ENCODE assay signal across 10 cellular contexts in genomic region chr12:6363010-6363329, GRCh38. TPM values are rescaled to one million over a fixed set of nuclear protein-coding genes. Genes with fewer than 3 reads are reported as not detected.
DNase-seq lines count a peak whose midpoint lies in the region; ATAC-seq and TF ChIP-seq lines count a peak whose summit lies in the region.
"Had no signal": no experiment of that assay in that cellular context is flagged by ENCODE, and none has a peak within 500 bp of the region (broad histone marks: within the 10 kb centered on the region; RNA-seq: fewer than 3 reads in every experiment).

No MANE protein-coding gene starts in this region.

- H3K4me3 ChIP-seq in adipocyte (ENCODE audit: low read length) (peak overlapping the region; percentile 92), lower lobe of right lung (peak overlapping the region; percentile 75), tibial artery (peak overlapping the region; percentile 46 to 64)

- intact Hi-C loops in lower lobe of right lung (cut with DNase I) (no loop called here), tibial artery (cut with DNase I; ENCODE audit: low total_unique reads) (no loop called here)

- H3K36me3 ChIP-seq in adipocyte (ENCODE audit: control insufficient read depth, insufficient read depth, low read length, severe bottlenecking) (no peaks in the 10 kb centered on the region), lower lobe of right lung (peaks cover 9% of the 10 kb centered on the region), tibial artery (peaks cover 0 to 15% (median 0%) of the 10 kb centered on the region in 3 donors)

- TF ChIP-seq CTCF in lower lobe of right lung (IDR thresholded peaks at IDR 0.05) (no peak), tibial artery (IDR thresholded peaks at IDR 0.05) (no peak)

- H3K9me3 ChIP-seq in adipocyte (ENCODE audit: control insufficient read depth, low read length): no peaks in the 10 kb centered on the region
- H3K9me3 ChIP-seq in lower lobe of right lung: no peaks in the 10 kb centered on the region
- H3K9me3 ChIP-seq in tibial artery: no peaks in the 10 kb centered on the region

- no peaks in the 10 kb centered on the region for H3K27me3 ChIP-seq in adipocyte (replicated peaks; ENCODE audit: control insufficient read depth, insufficient read depth, low read length)
- H3K27me3 ChIP-seq in lower lobe of right lung (ENCODE audit: low read depth): no peaks in the 10 kb centered on the region
- no peaks in the 10 kb centered on the region for H3K27me3 ChIP-seq in tibial artery

- ATAC-seq in lower lobe of right lung (no peak), GM19463 (IDR thresholded peaks at IDR 0.05; ENCODE audit: unreplicated experiment) (no peak)

- no peaks in the 10 kb centered on the region for H3K36me3 Mint-ChIP-seq in activated naive CD4-positive, alpha-beta T cell treated with anti-CD3 and anti-CD28 coated beads, Interleukin-2, amount 50 U/mL, for 24 hours

- H3K27ac ChIP-seq in lower lobe of right lung (peak overlapping the region; percentile 97), tibial artery (peak overlapping the region; percentile 63 to 72)

- no peaks in the 10 kb centered on the region for H3K9me3 Mint-ChIP-seq in activated naive CD4-positive, alpha-beta T cell treated with anti-CD3 and anti-CD28 coated beads, Interleukin-2, amount 50 U/mL, for 24 hours

- peak overlapping the region; percentile 95 for H3K9ac ChIP-seq in adipocyte (ENCODE audit: low read length)

- H3K4me1 ChIP-seq in adipocyte (ENCODE audit: control insufficient read depth, insufficient read depth, low read length) (peaks cover 6% of the 10 kb centered on the region), lower lobe of right lung (peaks cover 68% of the 10 kb centered on the region), tibial artery (peaks cover 0 to 32% (median 14%) of the 10 kb centered on the region in 4 donors)

- H3K27ac Mint-ChIP-seq in activated naive CD4-positive, alpha-beta T cell treated with anti-CD3 and anti-CD28 coated beads, Interleukin-2, amount 50 U/mL, for 24 hours: no peak overlapping the region

- no peak for DNase-seq in activated naive CD4-positive, alpha-beta T cell treated with anti-CD3 and anti-CD28 coated beads, Interleukin-2, amount 50 U/mL, for 16 hours
- DNase-seq in adipocyte (ENCODE audit: low read depth): no peak
- DNase-seq in lower lobe of right lung: no peak
- no peak for DNase-seq in tibial artery
- DNase-seq in activated effector memory CD4-positive, alpha-beta T cell treated with Interleukin-2 at 50 U/mL for 16 hours: no peak
- no peak for DNase-seq in NCI-H2171 treated with DMSO at 0.1 percent for 48 hours (lab: John Stamatoyannopoulos, UW)
- DNase-seq: NCI-H1048 had no signal

- no peaks in the 10 kb centered on the region for H3K27me3 Mint-ChIP-seq in activated naive CD4-positive, alpha-beta T cell treated with anti-CD3 and anti-CD28 coated beads, Interleukin-2, amount 50 U/mL, for 24 hours

- peaks cover 42% of the 10 kb centered on the region for H3K4me1 Mint-ChIP-seq in activated naive CD4-positive, alpha-beta T cell treated with anti-CD3 and anti-CD28 coated beads, Interleukin-2, amount 50 U/mL, for 24 hours

- peak overlapping the region; percentile 68 for H3K4me3 Mint-ChIP-seq in activated naive CD4-positive, alpha-beta T cell treated with anti-CD3 and anti-CD28 coated beads, Interleukin-2, amount 50 U/mL, for 24 hours

RNA-seq across cellular contexts. Expression of gene SCNN1A, which starts 12.4 kb away (rescaled TPM):
- 156 TPM for total RNA-seq in lower lobe of right lung

RNA-seq across cellular contexts. Expression of gene LTBR, which starts 21.0 kb away (rescaled TPM):
- 122 TPM for total RNA-seq in lower lobe of right lung

RNA-seq across cellular contexts. Expression of gene TNFRSF1A, which starts 21.1 kb away (rescaled TPM):
- total RNA-seq in lower lobe of right lung: 165 TPM

RNA-seq across cellular contexts. Expression of gene PLEKHG6, which starts 52.5 kb away (rescaled TPM):
- 2.9 TPM for total RNA-seq in lower lobe of right lung
- total RNA-seq: T-helper 2 cell treated with Interferon-gamma antibody and Interleukin-4, amounts not matched to agents 100 ng/mL and 5 ng/mL, for 36 hours had no signal
